1 cellular context compared by ENCODE assay signal in genomic region chr1:232951605-232952004, GRCh38.
TF ChIP-seq lines count a peak whose summit lies in the region.

No MANE protein-coding gene starts in this region.

TF ChIP-seq in K562, 482 proteins besides CTCF, POLR2A, EP300 and RAD21 (continued from another document):
- TF ChIP-seq USF2 (CRISPR knock-in tag; IDR thresholded peaks at IDR 0.05) (no peak), BRF1 (IDR thresholded peaks at IDR 0.05; ENCODE audit: borderline replicate concordance, extremely low read depth, insufficient read length) (no peak), ZNF586 (CRISPR knock-in tag; conservative IDR thresholded peaks at IDR 0.05) (no peak), CBX1 (IDR thresholded peaks at IDR 0.05; ENCODE audit: low read depth) (no peak), U2AF2 (optimal IDR thresholded peaks at IDR 0.05; ENCODE audit: low read depth, low read length) (no peak), NR1H2 (CRISPR knock-in tag; IDR thresholded peaks at IDR 0.05) (no peak), FUS (optimal IDR thresholded peaks at IDR 0.05; ENCODE audit: low read depth, low read length) (no peak), MGA (IDR thresholded peaks at IDR 0.05) (no peak), SMARCA5 (IDR thresholded peaks at IDR 0.05) (no peak), NFIX (CRISPR knock-in tag; IDR thresholded peaks at IDR 0.05; ENCODE audit: low read depth) (no peak), PPARD (CRISPR knock-in tag; IDR thresholded peaks at IDR 0.05) (no peak), ATF7 (IDR thresholded peaks at IDR 0.05) (no peak), ZNF175 (CRISPR knock-in tag; IDR thresholded peaks at IDR 0.05; ENCODE audit: low read depth) (no peak), ZNF740 (CRISPR knock-in tag; IDR thresholded peaks at IDR 0.05) (no peak), ZNF740 (tag; IDR thresholded peaks at IDR 0.05) (no peak)
